8 cellular contexts compared by ENCODE assay signal in the genomic region with DNA sequence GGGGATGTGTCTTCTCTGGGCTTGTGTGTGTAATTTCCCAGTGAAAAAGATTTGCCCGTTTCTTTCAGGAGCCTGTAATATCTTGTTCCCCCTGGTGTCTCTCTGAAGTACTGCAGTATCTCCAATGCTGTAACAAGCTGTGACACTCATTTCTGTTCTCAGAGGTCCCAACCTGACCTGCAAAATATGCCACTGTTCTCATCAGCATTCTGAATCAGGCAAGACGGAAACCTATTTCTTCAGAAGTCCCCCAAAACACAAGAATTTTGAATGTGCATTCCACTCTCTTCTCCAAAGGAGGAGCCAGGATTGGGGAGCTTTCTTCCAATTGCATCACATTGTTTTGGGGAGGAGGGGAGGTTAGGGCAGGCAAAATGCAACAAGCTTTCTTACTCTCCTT.
DNase-seq lines count a peak whose midpoint lies in the region; ATAC-seq and TF ChIP-seq lines count a peak whose summit lies in the region.

No MANE protein-coding gene starts in this region.

- H3K27ac ChIP-seq in 22Rv1 = no peak overlapping the region
- H3K27ac ChIP-seq in vagina = no peak overlapping the region

- TF ChIP-seq POLR2A in vagina (IDR thresholded peaks at IDR 0.05) = no peak

- no peaks in the 10 kb centered on the region for H3K9me3 ChIP-seq in vagina

- intact Hi-C loops in left colon (cut with DNase I, micrococcal nuclease) = no loop called here
- intact Hi-C loops in vagina (cut with DNase I) = no loop called here

- no peaks in the 10 kb centered on the region for H3K27me3 ChIP-seq in vagina

- TF ChIP-seq CTCF in 22Rv1 (IDR thresholded peaks at IDR 0.05) = peak; percentile 75
- peak in 2 of 3 experiments; percentile 28 to 36 for TF ChIP-seq CTCF in vagina (IDR thresholded peaks at IDR 0.05)

- no peak overlapping the region for H3K4me3 ChIP-seq in vagina

- no peaks in the 10 kb centered on the region for H3K36me3 ChIP-seq in vagina

- H3K4me1 ChIP-seq in vagina = no peaks in the 10 kb centered on the region

- DNase-seq in ELF-1 (ENCODE audit: low read depth, low spot score) (peak; percentile 37), NCI-H1694 (lab: John Stamatoyannopoulos, UW) (peak; percentile 44), astrocyte of the hippocampus (ENCODE audit: low read depth, low spot score) (peak; percentile 64), left colon (no peak), vagina (ENCODE audit: extremely low spot score in 2 of 2) (no peak)

- ATAC-seq in left colon (peak; percentile 89), HG03045 (IDR thresholded peaks at IDR 0.05; ENCODE audit: unreplicated experiment) (no peak), HG02981 (IDR thresholded peaks at IDR 0.05; ENCODE audit: unreplicated experiment) (no peak)

Comparison
In these comparisons a context has a peak if more than half of its experiments do, and no peak if none do; other contexts are left out.
1. DNase-seq: peak in ELF-1 (single experiment), NCI-H1694 (single experiment) and astrocyte of the hippocampus (single experiment); none in left colon (0 of 2) and vagina (0 of 2).